ENCODE assay signal across 19 cellular contexts in genomic region chr10:130869179-130869841, GRCh38.
DNase-seq lines count a peak whose midpoint lies in the region; ATAC-seq and TF ChIP-seq lines count a peak whose summit lies in the region.
"Had no signal": no experiment of that assay in that cellular context is flagged by ENCODE, and none has a peak within 500 bp of the region (broad histone marks: within the 10 kb centered on the region; RNA-seq: fewer than 3 reads in every experiment).

No MANE protein-coding gene starts in this region.

- DNase-seq in cardiac septum (ENCODE audit: low spot score) (peak; percentile 39), heart left ventricle (no peak), endodermal cell (peak; percentile 11), mesothelial cell of epicardium (ENCODE audit: low spot score in 2 of 2, unreplicated experiment in 2 of 2) (no peak), SK-N-DZ (ENCODE audit: low spot score) (no peak), DMS153 treated with DMSO at 0.1 percent for 48 hours (lab: John Stamatoyannopoulos, UW; ENCODE audit: unreplicated experiment) (no peak)
- DNase-seq: AML-193; Caco-2; CD4-positive, alpha-beta T cell; DMS79; GDM1; GOT3; H7; HFFc6 had no signal

- no peaks in the 10 kb centered on the region for H3K36me3 Mint-ChIP-seq in endodermal cell (ENCODE audit: low read depth)
- no peaks in the 10 kb centered on the region for H3K36me3 Mint-ChIP-seq in mesothelial cell of epicardium

- ATAC-seq in heart left ventricle, result no peak
- ATAC-seq in HG02763 (IDR thresholded peaks at IDR 0.05; ENCODE audit: unreplicated experiment), result no peak
- ATAC-seq: A549, HCT116 had no signal

- intact Hi-C loops in cardiac septum (cut with DNase I) (no loop called here), heart left ventricle (cut with DNase I) (no loop called here)

- WGBS in heart left ventricle, 4 donors, result 39 to 58% (median 48%) methylated on average over 11 of the region's 11 CpGs
- WGBS in endodermal cell (ENCODE audit: insufficient coverage in 1 of 2, insufficient read length in 1 of 2), 2 experiments, result 92 to 97% methylated on average over 10 to 11 of the region's 11 CpGs

- H3K27me3 Mint-ChIP-seq in endodermal cell (ENCODE audit: insufficient read depth), result no peaks in the 10 kb centered on the region
- peaks cover 16% of the 10 kb centered on the region for H3K27me3 Mint-ChIP-seq in mesothelial cell of epicardium (ENCODE audit: low read depth)

- H3K27me3 ChIP-seq in heart left ventricle, result peaks cover 0 to 23% (median 0%) of the 10 kb centered on the region in 9 donors
- no peaks in the 10 kb centered on the region for H3K27me3 ChIP-seq in endodermal cell (ENCODE audit: control insufficient read depth, insufficient read depth, low read length, poor library complexity, severe bottlenecking)

- no peak for TF ChIP-seq CTCF in heart left ventricle (IDR thresholded peaks at IDR 0.05)
- no peak for TF ChIP-seq CTCF in endodermal cell (conservative IDR thresholded peaks at IDR 0.05)
- TF ChIP-seq CTCF in mesothelial cell of epicardium (IDR thresholded peaks at IDR 0.05; ENCODE audit: unreplicated experiment), result no peak

- H3K4me3 Mint-ChIP-seq in endodermal cell (no peak overlapping the region), mesothelial cell of epicardium (no peak overlapping the region)
- H3K4me3 Mint-ChIP-seq: CD4-positive, alpha-beta T cell; HFFc6 had no signal

- H3K4me1 Mint-ChIP-seq in endodermal cell (no peaks in the 10 kb centered on the region), mesothelial cell of epicardium (peaks cover 19% of the 10 kb centered on the region)

- H3K36me3 ChIP-seq in heart left ventricle, result no peaks in the 10 kb centered on the region
- no peaks in the 10 kb centered on the region for H3K36me3 ChIP-seq in endodermal cell (ENCODE audit: control insufficient read depth, insufficient read depth, low read length)

- no peaks in the 10 kb centered on the region for H3K4me1 ChIP-seq in heart left ventricle
- no peaks in the 10 kb centered on the region for H3K4me1 ChIP-seq in endodermal cell (ENCODE audit: control insufficient read depth, insufficient read depth, low read length)
- H3K4me1 ChIP-seq: A549, Caco-2 had no signal

- H3K4me3 ChIP-seq in heart left ventricle, result no peak overlapping the region
- H3K4me3 ChIP-seq in endodermal cell (ENCODE audit: low read length), result no peak overlapping the region
- H3K4me3 ChIP-seq: A549 had no signal

- H3K9me3 ChIP-seq in heart left ventricle (no peaks in the 10 kb centered on the region), endodermal cell (ENCODE audit: control insufficient read depth, low read length) (no peaks in the 10 kb centered on the region)
- H3K9me3 ChIP-seq: A549, Caco-2 had no signal

- TF ChIP-seq POLR2A in heart left ventricle (IDR thresholded peaks at IDR 0.05), result no peak

- H3K9ac ChIP-seq in endodermal cell (ENCODE audit: extremely low read depth, low read length, poor library complexity, severe bottlenecking), result no peak overlapping the region

- H3K27ac Mint-ChIP-seq in endodermal cell (no peak overlapping the region), mesothelial cell of epicardium (peak overlapping the region; percentile 9)
- H3K27ac Mint-ChIP-seq: CD4-positive, alpha-beta T cell; HFFc6 had no signal

- H3K27ac ChIP-seq in heart left ventricle (no peak overlapping the region), endodermal cell (ENCODE audit: low read depth, low read length) (no peak overlapping the region)
- H3K27ac ChIP-seq: 22Rv1, A549, C4-2B had no signal

- no peaks in the 10 kb centered on the region for H3K9me3 Mint-ChIP-seq in endodermal cell
- no peaks in the 10 kb centered on the region for H3K9me3 Mint-ChIP-seq in mesothelial cell of epicardium
- H3K9me3 Mint-ChIP-seq: CD4-positive, alpha-beta T cell had no signal

Comparison
In these comparisons a context has a peak if more than half of its experiments do, and no peak if none do; other contexts are left out.
1. DNase-seq: peak in cardiac septum (single experiment) and endodermal cell (single experiment); none in heart left ventricle (0 of 5), mesothelial cell of epicardium (0 of 2), SK-N-DZ (single experiment) and DMS153 treated with DMSO at 0.1 percent for 48 hours (single experiment).